Comparison of ENCODE assay signal across 27 cellular contexts in genomic region chr9:127177682-127178265, GRCh38. TPM values are rescaled to one million over a fixed set of nuclear protein-coding genes. Genes with fewer than 3 reads are reported as not detected.
DNase-seq lines count a peak whose midpoint lies in the region; ATAC-seq and TF ChIP-seq lines count a peak whose summit lies in the region.
"Had no signal": no experiment of that assay in that cellular context is flagged by ENCODE, and none has a peak within 500 bp of the region (broad histone marks: within the 10 kb centered on the region; RNA-seq: fewer than 3 reads in every experiment).

No MANE protein-coding gene starts in this region.

- H3K27me3 ChIP-seq in body of pancreas: no peaks in the 10 kb centered on the region
- H3K27me3 ChIP-seq: foreskin keratinocyte, hepatocyte, Peyer's patch, tibial artery had no signal

- peak; percentile 17 for DNase-seq in activated naive CD8-positive, alpha-beta T cell treated with anti-CD3 and anti-CD28 coated beads, Interleukin-2, amount 10 ng/mL, durations not matched to agents 7 days and 5 days
- DNase-seq in activated naive CD8-positive, alpha-beta T cell treated with anti-CD3 and anti-CD28 coated beads for 36 hours: no peak
- DNase-seq in body of pancreas (peak in 3 of 4 donors; percentile 2 to 3 (median 3)), mesothelial cell of epicardium (ENCODE audit: low spot score in 2 of 2, unreplicated experiment in 2 of 2) (peak; percentile 8 to 30), ureter (ENCODE audit: low spot score) (peak; percentile 26)
- no peak for DNase-seq in activated T-helper 2 cell treated with anti-CD3 and anti-CD28 coated beads, Interferon-gamma antibody, Interleukin-2, Interleukin-4, amounts not matched to agents 10 μg/mL and 5 μg/mL and 100 μg/mL, durations not matched to agents 14 hours and 24 hours and 36 hours (ENCODE audit: low spot score)
- DNase-seq in activated CD4-positive, alpha-beta T cell treated with anti-CD3 and anti-CD28 coated beads for 48 hours: no peak
- DNase-seq: activated CD4-positive, alpha-beta T cell treated with anti-CD3 and anti-CD28 coated beads, Interleukin-2, amount 50 U/mL, for 48 hours; activated naive CD4-positive, alpha-beta T cell treated with anti-CD3 and anti-CD28 coated beads, Interleukin-2, amount 10 ng/mL, durations not matched to agents 7 days and 5 days; anterior cingulate cortex; Calu3; effector CD8-positive, alpha-beta T cell; foreskin keratinocyte; H7; KBM-7; NCI-H526; stimulated activated naive CD4-positive, alpha-beta T cell; T-helper 17 cell had no signal

- TF ChIP-seq POLR2A in body of pancreas (IDR thresholded peaks at IDR 0.05): no peak

- no peak overlapping the region for H3K27ac ChIP-seq in body of pancreas
- H3K27ac ChIP-seq: A549, foreskin keratinocyte, Peyer's patch, tibial artery had no signal

- 93 to 95% methylated on average over 3 of the region's 3 CpGs for WGBS in body of pancreas, 2 donors

- peaks cover 4% of the 10 kb centered on the region for H3K4me1 ChIP-seq in body of pancreas
- H3K4me1 ChIP-seq: A549, foreskin keratinocyte, Peyer's patch had no signal

- intact Hi-C loops in body of pancreas (cut with DNase I): no loop called here
- intact Hi-C loops in activated T-helper 2 cell treated with anti-CD3 and anti-CD28 coated beads, Interferon-gamma antibody, Interleukin-2, Interleukin-4, amounts not matched to agents 10 μg/mL and 5 μg/mL and 100 μg/mL, durations not matched to agents 14 hours and 24 hours and 36 hours (cut with micrococcal nuclease): no loop called here

- no peak for ATAC-seq in activated naive CD8-positive, alpha-beta T cell treated with anti-CD3 and anti-CD28 coated beads, Interleukin-2, amount 10 ng/mL, durations not matched to agents 7 days and 5 days (ENCODE audit: low read depth)
- ATAC-seq in body of pancreas: no peak
- ATAC-seq in GM19452 (IDR thresholded peaks at IDR 0.05; ENCODE audit: unreplicated experiment): no peak
- ATAC-seq: A549, foreskin keratinocyte, T-helper 17 cell had no signal

- no peaks in the 10 kb centered on the region for H3K36me3 ChIP-seq in body of pancreas (replicated peaks in 1 of 2; ENCODE audit: insufficient read depth in 1 of 2, low read depth in 2 of 2)
- H3K36me3 ChIP-seq: prostate gland had no signal

- H3K4me3 Mint-ChIP-seq in activated naive CD8-positive, alpha-beta T cell treated with anti-CD3 and anti-CD28 coated beads, Interleukin-2, amount 10 ng/mL, durations not matched to agents 7 days and 5 days: no peak overlapping the region
- no peak overlapping the region for H3K4me3 Mint-ChIP-seq in activated naive CD8-positive, alpha-beta T cell treated with anti-CD3 and anti-CD28 coated beads for 36 hours
- no peak overlapping the region for H3K4me3 Mint-ChIP-seq in mesothelial cell of epicardium
- H3K4me3 Mint-ChIP-seq in activated T-helper 2 cell treated with anti-CD3 and anti-CD28 coated beads, Interferon-gamma antibody, Interleukin-2, Interleukin-4, amounts not matched to agents 10 μg/mL and 5 μg/mL and 100 μg/mL, durations not matched to agents 14 hours and 24 hours and 36 hours (ENCODE audit: low read depth): no peak overlapping the region
- H3K4me3 Mint-ChIP-seq: activated naive CD4-positive, alpha-beta T cell treated with anti-CD3 and anti-CD28 coated beads, Interleukin-2, amount 10 ng/mL, durations not matched to agents 7 days and 5 days; central memory CD8-positive, alpha-beta T cell; neural crest cell; T-helper 17 cell had no signal

- no peaks in the 10 kb centered on the region for H3K9me3 ChIP-seq in body of pancreas
- H3K9me3 ChIP-seq: A549, Peyer's patch, prostate gland, tibial artery had no signal

- H3K4me3 ChIP-seq in body of pancreas: no peak overlapping the region
- H3K4me3 ChIP-seq: A549, hepatocyte, Peyer's patch, prostate gland, skin epidermis, tibial artery had no signal

- no peak overlapping the region for H3K27ac Mint-ChIP-seq in activated naive CD8-positive, alpha-beta T cell treated with anti-CD3 and anti-CD28 coated beads, Interleukin-2, amount 10 ng/mL, durations not matched to agents 7 days and 5 days
- H3K27ac Mint-ChIP-seq in activated naive CD8-positive, alpha-beta T cell treated with anti-CD3 and anti-CD28 coated beads for 36 hours: no peak overlapping the region
- H3K27ac Mint-ChIP-seq in mesothelial cell of epicardium: no peak overlapping the region
- H3K27ac Mint-ChIP-seq in activated T-helper 2 cell treated with anti-CD3 and anti-CD28 coated beads, Interferon-gamma antibody, Interleukin-2, Interleukin-4, amounts not matched to agents 10 μg/mL and 5 μg/mL and 100 μg/mL, durations not matched to agents 14 hours and 24 hours and 36 hours: no peak overlapping the region
- H3K27ac Mint-ChIP-seq: activated naive CD4-positive, alpha-beta T cell treated with anti-CD3 and anti-CD28 coated beads, Interleukin-2, amount 10 ng/mL, durations not matched to agents 7 days and 5 days; T-helper 17 cell had no signal

- no peaks in the 10 kb centered on the region for H3K36me3 Mint-ChIP-seq in activated naive CD8-positive, alpha-beta T cell treated with anti-CD3 and anti-CD28 coated beads, Interleukin-2, amount 10 ng/mL, durations not matched to agents 7 days and 5 days
- no peaks in the 10 kb centered on the region for H3K36me3 Mint-ChIP-seq in activated naive CD8-positive, alpha-beta T cell treated with anti-CD3 and anti-CD28 coated beads for 36 hours
- H3K36me3 Mint-ChIP-seq in mesothelial cell of epicardium: no peaks in the 10 kb centered on the region
- H3K36me3 Mint-ChIP-seq in activated T-helper 2 cell treated with anti-CD3 and anti-CD28 coated beads, Interferon-gamma antibody, Interleukin-2, Interleukin-4, amounts not matched to agents 10 μg/mL and 5 μg/mL and 100 μg/mL, durations not matched to agents 14 hours and 24 hours and 36 hours (ENCODE audit: low read depth): no peaks in the 10 kb centered on the region
- H3K36me3 Mint-ChIP-seq: activated naive CD4-positive, alpha-beta T cell treated with anti-CD3 and anti-CD28 coated beads, Interleukin-2, amount 10 ng/mL, durations not matched to agents 7 days and 5 days had no signal

- no peaks in the 10 kb centered on the region for H3K27me3 Mint-ChIP-seq in activated naive CD8-positive, alpha-beta T cell treated with anti-CD3 and anti-CD28 coated beads, Interleukin-2, amount 10 ng/mL, durations not matched to agents 7 days and 5 days
- H3K27me3 Mint-ChIP-seq in activated naive CD8-positive, alpha-beta T cell treated with anti-CD3 and anti-CD28 coated beads for 36 hours: no peaks in the 10 kb centered on the region
- no peaks in the 10 kb centered on the region for H3K27me3 Mint-ChIP-seq in mesothelial cell of epicardium (ENCODE audit: low read depth)
- H3K27me3 Mint-ChIP-seq in activated T-helper 2 cell treated with anti-CD3 and anti-CD28 coated beads, Interferon-gamma antibody, Interleukin-2, Interleukin-4, amounts not matched to agents 10 μg/mL and 5 μg/mL and 100 μg/mL, durations not matched to agents 14 hours and 24 hours and 36 hours (ENCODE audit: low read depth): no peaks in the 10 kb centered on the region
- H3K27me3 Mint-ChIP-seq: central memory CD8-positive, alpha-beta T cell; T-helper 17 cell had no signal

- no peaks in the 10 kb centered on the region for H3K9me3 Mint-ChIP-seq in activated naive CD8-positive, alpha-beta T cell treated with anti-CD3 and anti-CD28 coated beads, Interleukin-2, amount 10 ng/mL, durations not matched to agents 7 days and 5 days
- H3K9me3 Mint-ChIP-seq in activated naive CD8-positive, alpha-beta T cell treated with anti-CD3 and anti-CD28 coated beads for 36 hours: no peaks in the 10 kb centered on the region
- no peaks in the 10 kb centered on the region for H3K9me3 Mint-ChIP-seq in mesothelial cell of epicardium
- no peaks in the 10 kb centered on the region for H3K9me3 Mint-ChIP-seq in activated T-helper 2 cell treated with anti-CD3 and anti-CD28 coated beads, Interferon-gamma antibody, Interleukin-2, Interleukin-4, amounts not matched to agents 10 μg/mL and 5 μg/mL and 100 μg/mL, durations not matched to agents 14 hours and 24 hours and 36 hours
- H3K9me3 Mint-ChIP-seq: activated naive CD4-positive, alpha-beta T cell treated with anti-CD3 and anti-CD28 coated beads, Interleukin-2, amount 10 ng/mL, durations not matched to agents 7 days and 5 days; central memory CD8-positive, alpha-beta T cell; neural crest cell had no signal

- H3K4me1 Mint-ChIP-seq in activated naive CD8-positive, alpha-beta T cell treated with anti-CD3 and anti-CD28 coated beads, Interleukin-2, amount 10 ng/mL, durations not matched to agents 7 days and 5 days: peaks cover 3% of the 10 kb centered on the region
- H3K4me1 Mint-ChIP-seq in activated naive CD8-positive, alpha-beta T cell treated with anti-CD3 and anti-CD28 coated beads for 36 hours: no peaks in the 10 kb centered on the region
- no peaks in the 10 kb centered on the region for H3K4me1 Mint-ChIP-seq in mesothelial cell of epicardium
- no peaks in the 10 kb centered on the region for H3K4me1 Mint-ChIP-seq in activated T-helper 2 cell treated with anti-CD3 and anti-CD28 coated beads, Interferon-gamma antibody, Interleukin-2, Interleukin-4, amounts not matched to agents 10 μg/mL and 5 μg/mL and 100 μg/mL, durations not matched to agents 14 hours and 24 hours and 36 hours (ENCODE audit: low read depth)
- H3K4me1 Mint-ChIP-seq: activated naive CD4-positive, alpha-beta T cell treated with anti-CD3 and anti-CD28 coated beads, Interleukin-2, amount 10 ng/mL, durations not matched to agents 7 days and 5 days; central memory CD8-positive, alpha-beta T cell; T-helper 17 cell had no signal

- TF ChIP-seq CTCF in body of pancreas (IDR thresholded peaks at IDR 0.05): no peak
- no peak for TF ChIP-seq CTCF in mesothelial cell of epicardium (IDR thresholded peaks at IDR 0.05; ENCODE audit: unreplicated experiment)

- POLR2A ChIA-PET in activated naive CD8-positive, alpha-beta T cell treated with anti-CD3 and anti-CD28 coated beads, Interleukin-2, amount 10 ng/mL, durations not matched to agents 7 days and 5 days (lab: Charles Lee): interaction anchor here (0.5 kb wide), 1 partner anchor 311 kb away, joined by 4 read pairs; no protein-coding TSS in a partner anchor

RNA-seq across cellular contexts. Expression of gene ANGPTL2, which starts 55.3 kb away (rescaled TPM):
- not detected for total RNA-seq in activated naive CD8-positive, alpha-beta T cell treated with anti-CD3 and anti-CD28 coated beads, Interleukin-2, amount 10 ng/mL, durations not matched to agents 7 days and 5 days
- total RNA-seq in activated naive CD8-positive, alpha-beta T cell treated with anti-CD3 and anti-CD28 coated beads for 36 hours: not detected
- 1 to 10 TPM; 3.1 to 7.6 TPM for total RNA-seq in body of pancreas
- total RNA-seq in mesothelial cell of epicardium: 15.5 to 16.6 TPM (median 16.6 TPM) in 3 replicates
- 22.2 TPM for total RNA-seq in ureter
- total RNA-seq in activated T-helper 2 cell treated with anti-CD3 and anti-CD28 coated beads, Interferon-gamma antibody, Interleukin-2, Interleukin-4, amounts not matched to agents 10 μg/mL and 5 μg/mL and 100 μg/mL, durations not matched to agents 14 hours and 24 hours and 36 hours: not detected in 2 replicates
- total RNA-seq: Calu3 had no signal

Comparison
In these comparisons a context has a peak if more than half of its experiments do, and no peak if none do; other contexts are left out.
1. DNase-seq: peak in activated naive CD8-positive, alpha-beta T cell treated with anti-CD3 and anti-CD28 coated beads, Interleukin-2, amount 10 ng/mL, durations not matched to agents 7 days and 5 days (single experiment), body of pancreas (3 of 4), mesothelial cell of epicardium (2 of 2) and ureter (single experiment); none in activated naive CD8-positive, alpha-beta T cell treated with anti-CD3 and anti-CD28 coated beads for 36 hours (single experiment), activated T-helper 2 cell treated with anti-CD3 and anti-CD28 coated beads, Interferon-gamma antibody, Interleukin-2, Interleukin-4, amounts not matched to agents 10 μg/mL and 5 μg/mL and 100 μg/mL, durations not matched to agents 14 hours and 24 hours and 36 hours (single experiment) and activated CD4-positive, alpha-beta T cell treated with anti-CD3 and anti-CD28 coated beads for 48 hours (single experiment).